Comparison of ENCODE assay signal across 9 cellular contexts in the genomic region with DNA sequence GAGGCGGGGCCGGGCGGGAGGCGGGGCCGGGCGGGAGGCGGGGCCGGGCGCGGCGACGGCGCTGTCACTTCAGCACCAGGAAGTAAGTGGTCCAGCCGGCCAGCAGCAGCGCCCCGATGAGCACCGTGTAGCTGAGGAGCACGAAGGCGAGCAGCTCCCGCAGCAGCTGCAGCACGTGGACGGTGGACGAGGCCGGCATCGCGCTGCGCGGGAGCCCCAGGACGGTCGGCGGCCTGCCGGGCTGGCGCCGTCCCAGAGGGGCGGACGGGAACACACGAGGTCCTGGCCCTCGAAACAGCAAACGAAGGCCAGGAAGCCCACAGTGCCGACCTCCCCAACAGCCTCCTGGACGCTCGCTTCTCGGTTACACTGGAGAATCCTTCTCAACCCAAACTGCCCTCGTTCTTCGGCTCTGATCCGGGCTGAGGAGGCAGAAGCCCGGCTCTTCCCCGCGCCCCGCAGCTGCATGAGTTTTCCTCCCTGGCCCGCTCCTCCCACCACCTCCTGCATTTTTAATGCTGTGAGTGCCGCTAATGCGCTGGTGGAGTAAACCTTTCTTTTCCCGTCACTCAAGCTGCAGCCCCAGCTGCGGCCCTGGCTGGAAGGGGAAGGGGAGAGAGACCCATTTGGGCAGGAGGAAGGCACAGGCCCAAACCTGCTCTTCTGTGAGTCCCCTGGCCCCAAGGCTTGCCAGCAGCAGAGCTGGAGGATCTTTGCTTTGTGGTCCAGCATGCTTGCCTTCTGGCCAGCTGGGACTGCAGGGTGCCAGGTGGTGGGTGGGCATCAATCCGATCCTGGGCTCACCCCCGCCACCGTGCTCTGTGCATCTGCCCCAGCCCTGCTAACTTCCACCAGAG. TPM values are rescaled to one million over a fixed set of nuclear protein-coding genes. Genes with fewer than 3 reads are reported as not detected.
A peak's percentile ranks its signal among the peaks of the same experiment; 100 is the strongest.
DNase-seq lines count a peak whose midpoint lies in the region; ATAC-seq and TF ChIP-seq lines count a peak whose summit lies in the region.
"Had no signal": no experiment of that assay in that cellular context is flagged by ENCODE, and none has a peak within 500 bp of the region (broad histone marks: within the 10 kb centered on the region; RNA-seq: fewer than 3 reads in every experiment).

No MANE protein-coding gene starts in this region.

- H3K4me3 ChIP-seq in SK-N-SH (ENCODE audit: low read depth in 2 of 2, low read length in 1 of 2) (peak overlapping the region in 1 of 2 experiments; percentile 56; a peak in 2 of 4 replicates), subcutaneous abdominal adipose tissue (ENCODE audit: low read depth in 1 of 5, low read length in 5 of 5) (peak overlapping the region; percentile 52 to 72 (median 65))

- no peaks in the 10 kb centered on the region for H3K9me3 ChIP-seq in SK-N-SH
- H3K9me3 ChIP-seq in subcutaneous abdominal adipose tissue (ENCODE audit: control insufficient read depth in 5 of 5, low read length in 5 of 5) = no peaks in the 10 kb centered on the region

- H3K4me1 ChIP-seq in SK-N-SH (ENCODE audit: control insufficient read depth in 1 of 2, insufficient read depth in 2 of 2, low read depth in 1 of 2, low read length in 1 of 2) (peaks cover 17 to 39% of the 10 kb centered on the region in 2 experiments), subcutaneous abdominal adipose tissue (ENCODE audit: control insufficient read depth in 5 of 5, insufficient read depth in 5 of 5, low read length in 5 of 5) (peaks cover 2 to 23% (median 19%) of the 10 kb centered on the region in 5 donors)

- no peak for TF ChIP-seq EP300 in SK-N-SH (IDR thresholded peaks at IDR 0.05; ENCODE audit: borderline replicate concordance in 1 of 2, low read depth in 1 of 2, low read length in 1 of 2)

- peaks cover 39% of the 10 kb centered on the region for H3K79me2 ChIP-seq in SK-N-SH (ENCODE audit: insufficient read depth)

- POLR2A ChIA-PET in SK-N-SH (lab: Yijun Ruan, JAX) = interaction anchor here (0.6 to 2.0 kb wide), 15 partner anchors 11 to 539 kb away, joined by 3 to 12 read pairs (median 4); a partner anchor contains a TSS

- CTCF ChIA-PET in SK-N-SH (lab: Yijun Ruan, JAX) = interaction anchor here (1.1 to 4.1 kb wide), 7 partner anchors 10 to 129 kb away, joined by 3 to 22 read pairs (median 7); no protein-coding TSS in a partner anchor

- no peaks in the 10 kb centered on the region for H3K9me2 ChIP-seq in SK-N-SH

- peaks cover 29% of the 10 kb centered on the region for H4K20me1 ChIP-seq in SK-N-SH (ENCODE audit: insufficient read depth)

- H2AFZ ChIP-seq in SK-N-SH (ENCODE audit: low read depth) = no peak overlapping the region

- peak; percentile 12 for DNase-seq in activated CD4-positive, alpha-beta T cell treated with anti-CD3 and anti-CD28 coated beads for 48 hours
- DNase-seq in activated CD4-positive, alpha-beta T cell treated with anti-CD3 and anti-CD28 coated beads for 1 hour = no peak
- DNase-seq in SK-N-SH = no peak
- DNase-seq in iPS DF 19.7 (ENCODE audit: low read depth, low spot score) = peak; percentile 72
- DNase-seq in dedifferentiated amniotic fluid mesenchymal stem cell (ENCODE audit: extremely low spot score) = no peak

- ATAC-seq in GM19351 (IDR thresholded peaks at IDR 0.05; ENCODE audit: unreplicated experiment) = no peak
- ATAC-seq in GM19452 (IDR thresholded peaks at IDR 0.05; ENCODE audit: unreplicated experiment) = no peak

- TF ChIP-seq CTCF in SK-N-SH (IDR thresholded peaks at IDR 0.05) = no peak

- H3K4me2 ChIP-seq in SK-N-SH = peak overlapping the region; percentile 75

- H3K9ac ChIP-seq in SK-N-SH (no peak overlapping the region), subcutaneous abdominal adipose tissue (ENCODE audit: low read length in 5 of 5) (no peak overlapping the region)

- H3F3A ChIP-seq in SK-N-SH (replicated peaks; ENCODE audit: insufficient read depth) = peaks cover 18% of the 10 kb centered on the region

- TF ChIP-seq RAD21 in SK-N-SH (IDR thresholded peaks at IDR 0.05; ENCODE audit: low read length) = no peak

- 29% methylated on average over 21 of the region's 58 CpGs for WGBS in SK-N-SH (ENCODE audit: low lambda C conversion rate)

- H3K27me3 ChIP-seq in SK-N-SH (ENCODE audit: insufficient read depth) = no peaks in the 10 kb centered on the region
- H3K27me3 ChIP-seq in subcutaneous abdominal adipose tissue (ENCODE audit: control insufficient read depth in 5 of 5, insufficient read depth in 4 of 5, low read length in 5 of 5) = no peaks in the 10 kb centered on the region
- H3K27me3 ChIP-seq: cardiac muscle cell had no signal

- peak overlapping the region in 1 of 2 experiments; percentile 100; a peak in 3 of 4 replicates for H3K27ac ChIP-seq in SK-N-SH (ENCODE audit: low read depth in 2 of 2, low read length in 1 of 2)
- no peak overlapping the region for H3K27ac ChIP-seq in subcutaneous abdominal adipose tissue (ENCODE audit: low read depth, low read length)

- H3K36me3 ChIP-seq in SK-N-SH (replicated peaks in 1 of 2; ENCODE audit: control insufficient read depth in 1 of 2, insufficient read depth in 2 of 2, low read length in 1 of 2) (peaks cover 20 to 29% of the 10 kb centered on the region in 2 experiments), subcutaneous abdominal adipose tissue (ENCODE audit: control insufficient read depth in 5 of 5, insufficient read depth in 5 of 5, low read length in 5 of 5) (peaks cover 17 to 42% (median 23%) of the 10 kb centered on the region in 5 donors)

TF ChIP-seq in SK-N-SH, 30 proteins besides CTCF, POLR2A, EP300 and RAD21:
- TF ChIP-seq GABPA (IDR thresholded peaks at IDR 0.05; ENCODE audit: low read depth) = no peak
- no peak for TF ChIP-seq EZH2phosphoT487 (IDR thresholded peaks at IDR 0.05; ENCODE audit: borderline replicate concordance, low read depth)
- TF ChIP-seq SIN3A (IDR thresholded peaks at IDR 0.05; ENCODE audit: borderline replicate concordance, low read depth, low read length) = peak; percentile 94; the same call in 1 of the 2 replicates
- TF ChIP-seq, protein P1, sequence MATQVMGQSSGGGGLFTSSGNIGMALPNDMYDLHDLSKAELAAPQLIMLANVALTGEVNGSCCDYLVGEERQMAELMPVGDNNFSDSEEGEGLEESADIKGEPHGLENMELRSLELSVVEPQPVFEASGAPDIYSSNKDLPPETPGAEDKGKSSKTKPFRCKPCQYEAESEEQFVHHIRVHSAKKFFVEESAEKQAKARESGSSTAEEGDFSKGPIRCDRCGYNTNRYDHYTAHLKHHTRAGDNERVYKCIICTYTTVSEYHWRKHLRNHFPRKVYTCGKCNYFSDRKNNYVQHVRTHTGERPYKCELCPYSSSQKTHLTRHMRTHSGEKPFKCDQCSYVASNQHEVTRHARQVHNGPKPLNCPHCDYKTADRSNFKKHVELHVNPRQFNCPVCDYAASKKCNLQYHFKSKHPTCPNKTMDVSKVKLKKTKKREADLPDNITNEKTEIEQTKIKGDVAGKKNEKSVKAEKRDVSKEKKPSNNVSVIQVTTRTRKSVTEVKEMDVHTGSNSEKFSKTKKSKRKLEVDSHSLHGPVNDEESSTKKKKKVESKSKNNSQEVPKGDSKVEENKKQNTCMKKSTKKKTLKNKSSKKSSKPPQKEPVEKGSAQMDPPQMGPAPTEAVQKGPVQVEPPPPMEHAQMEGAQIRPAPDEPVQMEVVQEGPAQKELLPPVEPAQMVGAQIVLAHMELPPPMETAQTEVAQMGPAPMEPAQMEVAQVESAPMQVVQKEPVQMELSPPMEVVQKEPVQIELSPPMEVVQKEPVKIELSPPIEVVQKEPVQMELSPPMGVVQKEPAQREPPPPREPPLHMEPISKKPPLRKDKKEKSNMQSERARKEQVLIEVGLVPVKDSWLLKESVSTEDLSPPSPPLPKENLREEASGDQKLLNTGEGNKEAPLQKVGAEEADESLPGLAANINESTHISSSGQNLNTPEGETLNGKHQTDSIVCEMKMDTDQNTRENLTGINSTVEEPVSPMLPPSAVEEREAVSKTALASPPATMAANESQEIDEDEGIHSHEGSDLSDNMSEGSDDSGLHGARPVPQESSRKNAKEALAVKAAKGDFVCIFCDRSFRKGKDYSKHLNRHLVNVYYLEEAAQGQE (IDR thresholded peaks at IDR 0.05; ENCODE audit: low read depth, low read length) = peak; percentile 94
- TF ChIP-seq TAF1 (IDR thresholded peaks at IDR 0.05; ENCODE audit: borderline replicate concordance, low read depth, low read length) = no peak
- TF ChIP-seq, protein P2, sequence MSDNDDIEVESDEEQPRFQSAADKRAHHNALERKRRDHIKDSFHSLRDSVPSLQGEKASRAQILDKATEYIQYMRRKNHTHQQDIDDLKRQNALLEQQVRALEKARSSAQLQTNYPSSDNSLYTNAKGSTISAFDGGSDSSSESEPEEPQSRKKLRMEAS (IDR thresholded peaks at IDR 0.05; ENCODE audit: low read depth) = peak; percentile 100
- no peak for TF ChIP-seq RXRA (IDR thresholded peaks at IDR 0.05; ENCODE audit: borderline replicate concordance, low read depth)
- TF ChIP-seq, protein P3, sequence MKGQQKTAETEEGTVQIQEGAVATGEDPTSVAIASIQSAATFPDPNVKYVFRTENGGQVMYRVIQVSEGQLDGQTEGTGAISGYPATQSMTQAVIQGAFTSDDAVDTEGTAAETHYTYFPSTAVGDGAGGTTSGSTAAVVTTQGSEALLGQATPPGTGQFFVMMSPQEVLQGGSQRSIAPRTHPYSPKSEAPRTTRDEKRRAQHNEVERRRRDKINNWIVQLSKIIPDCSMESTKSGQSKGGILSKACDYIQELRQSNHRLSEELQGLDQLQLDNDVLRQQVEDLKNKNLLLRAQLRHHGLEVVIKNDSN (IDR thresholded peaks at IDR 0.05; ENCODE audit: borderline replicate concordance, low read depth) = peak; percentile 44
- TF ChIP-seq GATA2 (CRISPR knock-in tag; IDR thresholded peaks at IDR 0.05) = no peak
- peak; percentile 82 for TF ChIP-seq ELF1 (IDR thresholded peaks at IDR 0.05)
- TF ChIP-seq MXI1 (IDR thresholded peaks at IDR 0.05; ENCODE audit: low read depth, low read length) = peak; percentile 96

RNA-seq across cellular contexts. Expression of a gene that starts 0.7 kb away (rescaled TPM):
- 65.6 and 78.9 TPM in 2 replicates for polyA plus RNA-seq in SK-N-SH (2012; rRNA removed)
- polyA plus RNA-seq in SK-N-SH (2012; cell fraction: cytosol; rRNA removed) = 89.5 and 91.0 TPM in 2 replicates
- polyA plus RNA-seq in SK-N-SH (2012; cell fraction: nucleus; rRNA removed) = 114 and 139 TPM in 2 replicates

RNA-seq across cellular contexts. Expression of a gene that starts 23.1 kb away (rescaled TPM):
- 0.81 and 0.84 TPM in 2 replicates for polyA plus RNA-seq in SK-N-SH (2012; rRNA removed)
- 0.54 and 0.58 TPM in 2 replicates for polyA plus RNA-seq in SK-N-SH (2012; cell fraction: cytosol; rRNA removed)
- polyA plus RNA-seq in SK-N-SH (2012; cell fraction: nucleus; rRNA removed) = 1.7 and 1.8 TPM in 2 replicates

RNA-seq across cellular contexts. Expression of a gene that starts 39.7 kb away (rescaled TPM):
- polyA plus RNA-seq in SK-N-SH (2012; rRNA removed) = 17.0 and 18.4 TPM in 2 replicates
- 15.8 and 16.4 TPM in 2 replicates for polyA plus RNA-seq in SK-N-SH (2012; cell fraction: cytosol; rRNA removed)
- polyA plus RNA-seq in SK-N-SH (2012; cell fraction: nucleus; rRNA removed) = 16.4 and 17.1 TPM in 2 replicates

RNA-seq across cellular contexts. Expression of a gene that starts 43.7 kb away (rescaled TPM):
- 0.94 and 1.4 TPM in 2 replicates for polyA plus RNA-seq in SK-N-SH (2012; rRNA removed)
- 0.50 and 0.59 TPM in 2 replicates for polyA plus RNA-seq in SK-N-SH (2012; cell fraction: cytosol; rRNA removed)
- polyA plus RNA-seq in SK-N-SH (2012; cell fraction: nucleus; rRNA removed) = 1.5 and 1.7 TPM in 2 replicates

RNA-seq across cellular contexts. Expression of a gene that starts 52.6 kb away (rescaled TPM):
- not detected in 2 replicates for polyA plus RNA-seq in SK-N-SH (2012; rRNA removed)
- polyA plus RNA-seq in SK-N-SH (2012; cell fraction: cytosol; rRNA removed) = not detected in 2 replicates
- not detected in 2 replicates for polyA plus RNA-seq in SK-N-SH (2012; cell fraction: nucleus; rRNA removed)
- polyA plus RNA-seq: cardiac muscle cell had no signal

Comparison
In these comparisons a context has a peak if more than half of its experiments do, and no peak if none do; other contexts are left out.
1. DNase-seq: peak in activated CD4-positive, alpha-beta T cell treated with anti-CD3 and anti-CD28 coated beads for 48 hours (single experiment) and iPS DF 19.7 (single experiment); none in activated CD4-positive, alpha-beta T cell treated with anti-CD3 and anti-CD28 coated beads for 1 hour (single experiment), SK-N-SH (single experiment) and dedifferentiated amniotic fluid mesenchymal stem cell (single experiment).